ENCODE assay signal across 9 cellular contexts in genomic region chr20:48788486-48789072, GRCh38. TPM values are rescaled to one million over a fixed set of nuclear protein-coding genes. Genes with fewer than 3 reads are reported as not detected.
DNase-seq lines count a peak whose midpoint lies in the region; ATAC-seq and TF ChIP-seq lines count a peak whose summit lies in the region.
"Had no signal": no experiment of that assay in that cellular context is flagged by ENCODE, and none has a peak within 500 bp of the region (broad histone marks: within the 10 kb centered on the region; RNA-seq: fewer than 3 reads in every experiment).

No MANE protein-coding gene starts in this region.

- CTCF ChIA-PET in activated CD4-positive, alpha-beta memory T cell treated with anti-CD3 and anti-CD28 coated beads for 36 hours (lab: Charles Lee), result interaction anchor here (0.8 to 2.0 kb wide), 3 partner anchors 39 to 131 kb away, joined by 3 to 6 read pairs (median 3); partner anchors contain the start of gene PREX1
- CTCF ChIA-PET in activated CD4-positive, alpha-beta memory T cell treated with anti-CD3 and anti-CD28 coated beads, Interleukin-2, amount 10 ng/mL, durations not matched to agents 7 days and 5 days (lab: Charles Lee), result interaction anchor here (0.6 to 1.1 kb wide), 3 partner anchors 29 to 131 kb away, joined by 3 to 4 read pairs (median 3); no protein-coding TSS in a partner anchor
- CTCF ChIA-PET in activated CD8-positive, alpha-beta T cell treated with anti-CD3 and anti-CD28 coated beads for 36 hours (lab: Charles Lee), result interaction anchor here (0.7 to 2.4 kb wide), 7 partner anchors 9 to 131 kb away, joined by 3 to 7 read pairs (median 4); no protein-coding TSS in a partner anchor

- peaks cover 53% of the 10 kb centered on the region for H3K4me1 Mint-ChIP-seq in activated CD4-positive, alpha-beta memory T cell treated with anti-CD3 and anti-CD28 coated beads for 36 hours (ENCODE audit: low read depth)
- peaks cover 52% of the 10 kb centered on the region for H3K4me1 Mint-ChIP-seq in activated CD4-positive, alpha-beta memory T cell treated with anti-CD3 and anti-CD28 coated beads, Interleukin-2, amount 10 ng/mL, durations not matched to agents 7 days and 5 days
- peaks cover 54% of the 10 kb centered on the region for H3K4me1 Mint-ChIP-seq in activated CD8-positive, alpha-beta T cell treated with anti-CD3 and anti-CD28 coated beads for 36 hours (ENCODE audit: low read depth)
- no peaks in the 10 kb centered on the region for H3K4me1 Mint-ChIP-seq in stimulated activated naive CD8-positive, alpha-beta T cell treated with anti-CD3 and anti-CD28 coated beads, Interleukin-15, amount 100 ng/mL, for 72 hours

- H3K9me3 ChIP-seq in esophagus muscularis mucosa, result no peaks in the 10 kb centered on the region

- peak; percentile 44 for DNase-seq in activated CD4-positive, alpha-beta memory T cell treated with anti-CD3 and anti-CD28 coated beads for 36 hours
- DNase-seq in activated CD4-positive, alpha-beta memory T cell treated with anti-CD3 and anti-CD28 coated beads, Interleukin-2, amount 10 ng/mL, durations not matched to agents 7 days and 5 days, result no peak
- peak; percentile 47 for DNase-seq in activated CD8-positive, alpha-beta T cell treated with anti-CD3 and anti-CD28 coated beads for 36 hours
- no peak for DNase-seq in stimulated activated naive CD8-positive, alpha-beta T cell treated with anti-CD3 and anti-CD28 coated beads, Interleukin-15, amount 100 ng/mL, for 72 hours
- DNase-seq in esophagus muscularis mucosa (ENCODE audit: extremely low spot score), result no peak
- DNase-seq in superior temporal gyrus (ENCODE audit: extremely low spot score), result no peak
- no peak for DNase-seq in AML-193 (lab: John Stamatoyannopoulos, UW)
- DNase-seq: stimulated activated CD8-positive, alpha-beta memory T cell treated with anti-CD3 and anti-CD28 coated beads, Interleukin-4, amount 100 ng/mL, for 48 hours had no signal

- POLR2A ChIA-PET in activated CD4-positive, alpha-beta memory T cell treated with anti-CD3 and anti-CD28 coated beads for 36 hours (lab: Charles Lee), result interaction anchor here (0.7 to 5.7 kb wide), 5 partner anchors 29 to 49 kb away, joined by 3 to 30 read pairs (median 8); partner anchors contain the start of gene PREX1
- POLR2A ChIA-PET in activated CD4-positive, alpha-beta memory T cell treated with anti-CD3 and anti-CD28 coated beads, Interleukin-2, amount 10 ng/mL, durations not matched to agents 7 days and 5 days (lab: Charles Lee), result interaction anchor here (1.1 to 1.9 kb wide), 3 partner anchors 8 to 77 kb away, joined by 3 to 11 read pairs (median 5); no protein-coding TSS in a partner anchor
- POLR2A ChIA-PET in activated CD8-positive, alpha-beta T cell treated with anti-CD3 and anti-CD28 coated beads for 36 hours (lab: Charles Lee), result interaction anchor here (0.7 to 6.0 kb wide), 10 partner anchors 9 to 86 kb away, joined by 3 to 48 read pairs (median 8); no protein-coding TSS in a partner anchor

- no peaks in the 10 kb centered on the region for H3K27me3 Mint-ChIP-seq in activated CD4-positive, alpha-beta memory T cell treated with anti-CD3 and anti-CD28 coated beads for 36 hours
- H3K27me3 Mint-ChIP-seq in activated CD4-positive, alpha-beta memory T cell treated with anti-CD3 and anti-CD28 coated beads, Interleukin-2, amount 10 ng/mL, durations not matched to agents 7 days and 5 days, result no peaks in the 10 kb centered on the region
- no peaks in the 10 kb centered on the region for H3K27me3 Mint-ChIP-seq in activated CD8-positive, alpha-beta T cell treated with anti-CD3 and anti-CD28 coated beads for 36 hours
- H3K27me3 Mint-ChIP-seq in stimulated activated naive CD8-positive, alpha-beta T cell treated with anti-CD3 and anti-CD28 coated beads, Interleukin-15, amount 100 ng/mL, for 72 hours, result no peaks in the 10 kb centered on the region

- no peak for TF ChIP-seq EP300 in esophagus muscularis mucosa (IDR thresholded peaks at IDR 0.05)

- H3K4me1 ChIP-seq in esophagus muscularis mucosa, result peaks cover 7 to 46% (median 27%) of the 10 kb centered on the region in 4 donors

- TF ChIP-seq CTCF in activated CD8-positive, alpha-beta T cell treated with anti-CD3 and anti-CD28 coated beads for 36 hours (IDR thresholded peaks at IDR 0.05), result no peak
- TF ChIP-seq CTCF in esophagus muscularis mucosa (IDR thresholded peaks at IDR 0.05), result no peak

- no peaks in the 10 kb centered on the region for H3K36me3 ChIP-seq in esophagus muscularis mucosa

- peaks cover 8% of the 10 kb centered on the region for H3K36me3 Mint-ChIP-seq in activated CD4-positive, alpha-beta memory T cell treated with anti-CD3 and anti-CD28 coated beads for 36 hours
- peaks cover 54% of the 10 kb centered on the region for H3K36me3 Mint-ChIP-seq in activated CD4-positive, alpha-beta memory T cell treated with anti-CD3 and anti-CD28 coated beads, Interleukin-2, amount 10 ng/mL, durations not matched to agents 7 days and 5 days (ENCODE audit: low read depth)
- H3K36me3 Mint-ChIP-seq in activated CD8-positive, alpha-beta T cell treated with anti-CD3 and anti-CD28 coated beads for 36 hours (ENCODE audit: low read depth), result peaks cover 29% of the 10 kb centered on the region

- 84% methylated on average over 9 of the region's 9 CpGs for WGBS in esophagus muscularis mucosa

- no peak overlapping the region for H3K4me3 Mint-ChIP-seq in activated CD4-positive, alpha-beta memory T cell treated with anti-CD3 and anti-CD28 coated beads for 36 hours
- no peak overlapping the region for H3K4me3 Mint-ChIP-seq in activated CD4-positive, alpha-beta memory T cell treated with anti-CD3 and anti-CD28 coated beads, Interleukin-2, amount 10 ng/mL, durations not matched to agents 7 days and 5 days
- no peak overlapping the region for H3K4me3 Mint-ChIP-seq in activated CD8-positive, alpha-beta T cell treated with anti-CD3 and anti-CD28 coated beads for 36 hours
- peak overlapping the region; percentile 36 to 42 for H3K4me3 Mint-ChIP-seq in stimulated activated naive CD8-positive, alpha-beta T cell treated with anti-CD3 and anti-CD28 coated beads, Interleukin-15, amount 100 ng/mL, for 72 hours

- no peak overlapping the region for H3K4me3 ChIP-seq in esophagus muscularis mucosa

- ATAC-seq in HG03039 (IDR thresholded peaks at IDR 0.05; ENCODE audit: unreplicated experiment), result peak; percentile 29
- ATAC-seq in activated CD8-positive, alpha-beta T cell treated with anti-CD3 and anti-CD28 coated beads for 36 hours, result peak; percentile 17
- peak; percentile 23 for ATAC-seq in stimulated activated naive CD8-positive, alpha-beta T cell treated with anti-CD3 and anti-CD28 coated beads, Interleukin-15, amount 100 ng/mL, for 72 hours

- intact Hi-C loops in activated CD4-positive, alpha-beta memory T cell treated with anti-CD3 and anti-CD28 coated beads for 36 hours (cut with micrococcal nuclease), result loop anchor here (1.0 kb wide), 2 partner anchors 36 to 49 kb away; no protein-coding TSS in a partner anchor
- intact Hi-C loops in activated CD8-positive, alpha-beta T cell treated with anti-CD3 and anti-CD28 coated beads for 36 hours (cut with micrococcal nuclease), result no loop called here
- intact Hi-C loops in esophagus muscularis mucosa (cut with DNase I), result no loop called here

- H3K27me3 ChIP-seq in esophagus muscularis mucosa, result no peaks in the 10 kb centered on the region

- no peaks in the 10 kb centered on the region for H3K9me3 Mint-ChIP-seq in activated CD4-positive, alpha-beta memory T cell treated with anti-CD3 and anti-CD28 coated beads for 36 hours
- H3K9me3 Mint-ChIP-seq in activated CD4-positive, alpha-beta memory T cell treated with anti-CD3 and anti-CD28 coated beads, Interleukin-2, amount 10 ng/mL, durations not matched to agents 7 days and 5 days, result no peaks in the 10 kb centered on the region
- peaks cover 3% of the 10 kb centered on the region for H3K9me3 Mint-ChIP-seq in activated CD8-positive, alpha-beta T cell treated with anti-CD3 and anti-CD28 coated beads for 36 hours
- no peaks in the 10 kb centered on the region for H3K9me3 Mint-ChIP-seq in stimulated activated naive CD8-positive, alpha-beta T cell treated with anti-CD3 and anti-CD28 coated beads, Interleukin-15, amount 100 ng/mL, for 72 hours

- H3K27ac Mint-ChIP-seq in activated CD4-positive, alpha-beta memory T cell treated with anti-CD3 and anti-CD28 coated beads for 36 hours, result peak overlapping the region; percentile 81
- H3K27ac Mint-ChIP-seq in activated CD4-positive, alpha-beta memory T cell treated with anti-CD3 and anti-CD28 coated beads, Interleukin-2, amount 10 ng/mL, durations not matched to agents 7 days and 5 days, result no peak overlapping the region
- peak overlapping the region; percentile 66 for H3K27ac Mint-ChIP-seq in activated CD8-positive, alpha-beta T cell treated with anti-CD3 and anti-CD28 coated beads for 36 hours
- H3K27ac Mint-ChIP-seq in stimulated activated naive CD8-positive, alpha-beta T cell treated with anti-CD3 and anti-CD28 coated beads, Interleukin-15, amount 100 ng/mL, for 72 hours, result peak overlapping the region; percentile 90 to 92

- H3K27ac ChIP-seq in esophagus muscularis mucosa (replicated peaks in 1 of 4), result peak overlapping the region in 2 of 4 donors; percentile 54 to 73

- no peak for TF ChIP-seq POLR2A in esophagus muscularis mucosa (IDR thresholded peaks at IDR 0.05; ENCODE audit: low read depth)

RNA-seq across cellular contexts. Expression of gene PREX1, which starts 39.2 kb away (rescaled TPM):
- 10 to 100 TPM; 91.5 to 92.8 TPM for total RNA-seq in activated CD4-positive, alpha-beta memory T cell treated with anti-CD3 and anti-CD28 coated beads for 36 hours
- total RNA-seq in activated CD4-positive, alpha-beta memory T cell treated with anti-CD3 and anti-CD28 coated beads, Interleukin-2, amount 10 ng/mL, durations not matched to agents 7 days and 5 days, result 100 to 1,000 TPM; 158 to 160 TPM
- 10 to 100 TPM; 79.7 to 80.5 TPM for total RNA-seq in activated CD8-positive, alpha-beta T cell treated with anti-CD3 and anti-CD28 coated beads for 36 hours
- 10 to 100 TPM; 20.8 to 37.1 (median 24.3) TPM for total RNA-seq in esophagus muscularis mucosa

Comparison
In these comparisons a context has a peak if more than half of its experiments do, and no peak if none do; other contexts are left out.
1. DNase-seq: peak in activated CD4-positive, alpha-beta memory T cell treated with anti-CD3 and anti-CD28 coated beads for 36 hours (single experiment) and activated CD8-positive, alpha-beta T cell treated with anti-CD3 and anti-CD28 coated beads for 36 hours (single experiment); none in activated CD4-positive, alpha-beta memory T cell treated with anti-CD3 and anti-CD28 coated beads, Interleukin-2, amount 10 ng/mL, durations not matched to agents 7 days and 5 days (single experiment), stimulated activated naive CD8-positive, alpha-beta T cell treated with anti-CD3 and anti-CD28 coated beads, Interleukin-15, amount 100 ng/mL, for 72 hours (0 of 2), esophagus muscularis mucosa (single experiment), superior temporal gyrus (single experiment) and AML-193 (0 of 2).
2. H3K4me3 Mint-ChIP-seq: peak in stimulated activated naive CD8-positive, alpha-beta T cell treated with anti-CD3 and anti-CD28 coated beads, Interleukin-15, amount 100 ng/mL, for 72 hours (2 of 2); none in activated CD4-positive, alpha-beta memory T cell treated with anti-CD3 and anti-CD28 coated beads for 36 hours (single experiment), activated CD4-positive, alpha-beta memory T cell treated with anti-CD3 and anti-CD28 coated beads, Interleukin-2, amount 10 ng/mL, durations not matched to agents 7 days and 5 days (single experiment) and activated CD8-positive, alpha-beta T cell treated with anti-CD3 and anti-CD28 coated beads for 36 hours (single experiment).
3. Peak in every context shown above with its lines, with median percentiles within 50 percentile points of each other: ATAC-seq.